In the genomic region with DNA sequence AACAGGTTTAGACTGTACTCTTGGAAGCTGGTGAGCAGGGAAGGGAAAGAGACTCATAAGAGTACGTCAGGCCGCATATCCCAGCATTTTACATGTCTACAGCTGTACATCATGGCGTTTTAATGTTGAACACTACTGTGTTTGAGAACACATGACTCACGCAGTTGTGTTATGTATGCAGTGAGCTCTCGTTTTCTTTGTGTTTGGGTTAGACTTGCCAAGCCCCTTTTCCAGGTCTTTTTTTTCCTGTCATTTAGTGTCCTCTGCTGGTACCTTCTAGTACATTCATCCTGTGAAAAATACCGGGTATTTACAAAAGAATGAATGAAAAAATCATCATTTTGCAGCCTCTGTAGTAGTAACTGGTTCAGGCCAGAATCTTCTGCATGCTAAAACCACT, we compare ENCODE assay signal across 8 cellular contexts. TPM values are rescaled to one million over a fixed set of nuclear protein-coding genes. Genes with fewer than 3 reads are reported as not detected.
A peak's percentile ranks its signal among the peaks of the same experiment; 100 is the strongest.
DNase-seq lines count a peak whose midpoint lies in the region; ATAC-seq, FAIRE-seq and TF ChIP-seq lines count a peak whose summit lies in the region.

No MANE protein-coding gene starts in this region.

- no peaks in the 10 kb centered on the region for H3K27me3 Mint-ChIP-seq in natural killer cell (ENCODE audit: low read depth in 2 of 2)

- no peak overlapping the region for H3K4me3 Mint-ChIP-seq in natural killer cell

- ATAC-seq in natural killer cell (no peak), GM21515 (IDR thresholded peaks at IDR 0.05; ENCODE audit: unreplicated experiment) (no peak)

- H3K9me3 ChIP-seq in A673 (ENCODE audit: low read depth, low read length, poor library complexity, severe bottlenecking) (no peaks in the 10 kb centered on the region), mammary epithelial cell (replicated peaks; ENCODE audit: insufficient read depth, low read length) (no peaks in the 10 kb centered on the region)

- H3K36me3 ChIP-seq in A673 (ENCODE audit: insufficient read depth, low read length, poor library complexity, severe bottlenecking) (peaks cover 10% of the 10 kb centered on the region), mammary epithelial cell (ENCODE audit: insufficient read depth, low read length) (peaks cover 10% of the 10 kb centered on the region)

- no peaks in the 10 kb centered on the region for H4K20me1 ChIP-seq in mammary epithelial cell (ENCODE audit: insufficient read depth, low read length)

- DNase-seq in A673 (ENCODE audit: low spot score), result peak; percentile 42
- DNase-seq in HCEC 1CT, result peak; percentile 38
- peak; percentile 19 for DNase-seq in mammary epithelial cell
- peak; percentile 52 to 80 for DNase-seq in lung microvascular endothelial cell (ENCODE audit: low read depth in 2 of 2)
- DNase-seq in frontal cortex (ENCODE audit: low spot score in 2 of 2), result no peak
- no peak for DNase-seq in activated CD4-positive, alpha-beta T cell treated with anti-CD3 and anti-CD28 coated beads for 1 hour
- DNase-seq in natural killer cell, result no peak

- FAIRE-seq in frontal cortex (lab: Jason Lieb, UNC), result no peak

- no peak overlapping the region for H2AFZ ChIP-seq in mammary epithelial cell (ENCODE audit: low read depth, low read length)

- H3K4me1 ChIP-seq in A673 (ENCODE audit: insufficient read depth, low read length, poor library complexity, severe bottlenecking), result no peaks in the 10 kb centered on the region
- peaks cover 7% of the 10 kb centered on the region for H3K4me1 ChIP-seq in mammary epithelial cell (ENCODE audit: insufficient read depth, low read length)

- H3K4me1 Mint-ChIP-seq in natural killer cell, result peaks cover 17 to 25% of the 10 kb centered on the region in 2 donors

- peak; percentile 45 for TF ChIP-seq CTCF in A673 (conservative IDR thresholded peaks at IDR 0.05; ENCODE audit: low read depth, low read length)
- TF ChIP-seq CTCF in mammary epithelial cell (conservative IDR thresholded peaks at IDR 0.05 in 1 of 2, IDR thresholded peaks at IDR 0.05 in 1 of 2; ENCODE audit: extremely low read depth in 1 of 2, insufficient read depth in 1 of 2, low read depth in 1 of 2, low read length in 2 of 2), result peak; percentile 40 to 41
- TF ChIP-seq CTCF in natural killer cell (IDR thresholded peaks at IDR 0.05), result no peak

- POLR2A ChIA-PET in A673 (lab: Charles Lee; ENCODE audit: low non-redundant PET), result no interaction called here

- BruUV-seq in A673 (replicated peaks; lab: Mats Ljungman, UMichigan) (no TSS peak), mammary epithelial cell (replicated peaks; lab: Mats Ljungman, UMichigan) (no TSS peak)

- no peaks in the 10 kb centered on the region for H3K9me3 Mint-ChIP-seq in natural killer cell

- H3K27ac Mint-ChIP-seq in natural killer cell, result peak overlapping the region in 1 of 2 donors; percentile 79

- H3K9ac ChIP-seq in mammary epithelial cell (ENCODE audit: insufficient read depth, low read length), result no peak overlapping the region

- CTCF ChIA-PET in A673 (lab: Charles Lee), result interaction anchor here (1.0 kb wide), 1 partner anchor 268 kb away, joined by 3 read pairs; no protein-coding TSS in a partner anchor
- CTCF ChIA-PET in mammary epithelial cell (lab: Charles Lee; ENCODE audit: low non-redundant PET), result no interaction called here

- intact Hi-C loops in A673 (cut with micrococcal nuclease; ENCODE audit: unreplicated experiment) (loop anchor here (1.0 to 10.0 kb wide), 2 partner anchors 137 to 231 kb away; a partner anchor contains a TSS), mammary epithelial cell (cut with micrococcal nuclease) (loop anchor here (2.0 to 10.0 kb wide), 2 partner anchors 137 to 1451 kb away; a partner anchor contains a TSS), natural killer cell (cut with micrococcal nuclease) (no loop called here)

- H3K36me3 Mint-ChIP-seq in natural killer cell, result no peaks in the 10 kb centered on the region

- H3K27ac ChIP-seq in A673 (ENCODE audit: low read depth, low read length, poor library complexity, severe bottlenecking) (no peak overlapping the region), mammary epithelial cell (ENCODE audit: insufficient read depth, low read depth, low read length) (no peak overlapping the region)

- no peak overlapping the region for H3K4me3 ChIP-seq in A673 (ENCODE audit: low read depth, low read length, poor library complexity, severe bottlenecking)
- H3K4me3 ChIP-seq in mammary epithelial cell (replicated peaks in 1 of 3; ENCODE audit: insufficient read depth in 1 of 3, low read depth in 2 of 3, low read length in 3 of 3), result no peak overlapping the region

- H3K27me3 ChIP-seq in A673 (replicated peaks; ENCODE audit: insufficient read depth, low read depth, low read length, poor library complexity) (no peaks in the 10 kb centered on the region), mammary epithelial cell (ENCODE audit: insufficient read depth, low read length) (no peaks in the 10 kb centered on the region)

- dilution Hi-C loops in mammary epithelial cell (cut with HindIII; ENCODE audit: low sequenced_read_pairs), result loop anchor here (25.0 kb wide), 1 partner anchor 161 kb away; no protein-coding TSS in a partner anchor

- in situ Hi-C loops in mammary epithelial cell (cut with MboI; ENCODE audit: low sequenced_read_pairs in 2 of 2), result loop anchor here (25.0 kb wide), 2 partner anchors 786 to 1661 kb away; no protein-coding TSS in a partner anchor

- no peak overlapping the region for H3K4me2 ChIP-seq in mammary epithelial cell (ENCODE audit: insufficient read depth, low read depth, low read length)

- peaks cover 24% of the 10 kb centered on the region for H3K79me2 ChIP-seq in mammary epithelial cell (ENCODE audit: insufficient read depth, low read length)

- WGBS in mammary epithelial cell (ENCODE audit: low coverage, missing lambda C conversion rate), result 36% methylated on average over 6 of the region's 6 CpGs

RNA-seq across cellular contexts. Expression of a gene that starts 35.3 kb away (rescaled TPM):
- total RNA-seq in A673 (2021) (108 and 110 TPM in 2 replicates), mammary epithelial cell (100 to 1,000 TPM in 1 of 2 donors, 10 to 100 TPM in 1; 63.3 to 128 TPM), lung microvascular endothelial cell (99.4 and 137 TPM in 2 replicates), frontal cortex (218 TPM), natural killer cell (10 to 100 TPM; 14.9 to 19.4 (median 18.6) TPM)
- polyA plus RNA-seq in mammary epithelial cell, result 90.7 TPM
- 62.2 TPM for polyA minus RNA-seq in mammary epithelial cell

RNA-seq across cellular contexts. Expression of a gene that starts 56.3 kb away (rescaled TPM):
- total RNA-seq in A673 (2021) (0.37 and 0.43 TPM in 2 replicates), mammary epithelial cell (1 to 10 TPM in 1 of 2 donors, under 1 TPM in 1; 0.83 to 2.0 TPM), lung microvascular endothelial cell (under 0.01 and 0.87 TPM in 2 replicates), frontal cortex (2.0 TPM), natural killer cell (under 1 TPM; 0.10 to 0.54 (median 0.25) TPM)
- 1.2 TPM for polyA plus RNA-seq in mammary epithelial cell
- 2.3 TPM for polyA minus RNA-seq in mammary epithelial cell

Comparison
In these comparisons a context has a peak if more than half of its experiments do, and no peak if none do; other contexts are left out.
1. DNase-seq: peak in A673 (single experiment), HCEC 1CT (single experiment), mammary epithelial cell (single experiment) and lung microvascular endothelial cell (2 of 2); none in frontal cortex (0 of 2), activated CD4-positive, alpha-beta T cell treated with anti-CD3 and anti-CD28 coated beads for 1 hour (single experiment) and natural killer cell (single experiment).